ENCODE assay signal across 15 cellular contexts in the genomic region with DNA sequence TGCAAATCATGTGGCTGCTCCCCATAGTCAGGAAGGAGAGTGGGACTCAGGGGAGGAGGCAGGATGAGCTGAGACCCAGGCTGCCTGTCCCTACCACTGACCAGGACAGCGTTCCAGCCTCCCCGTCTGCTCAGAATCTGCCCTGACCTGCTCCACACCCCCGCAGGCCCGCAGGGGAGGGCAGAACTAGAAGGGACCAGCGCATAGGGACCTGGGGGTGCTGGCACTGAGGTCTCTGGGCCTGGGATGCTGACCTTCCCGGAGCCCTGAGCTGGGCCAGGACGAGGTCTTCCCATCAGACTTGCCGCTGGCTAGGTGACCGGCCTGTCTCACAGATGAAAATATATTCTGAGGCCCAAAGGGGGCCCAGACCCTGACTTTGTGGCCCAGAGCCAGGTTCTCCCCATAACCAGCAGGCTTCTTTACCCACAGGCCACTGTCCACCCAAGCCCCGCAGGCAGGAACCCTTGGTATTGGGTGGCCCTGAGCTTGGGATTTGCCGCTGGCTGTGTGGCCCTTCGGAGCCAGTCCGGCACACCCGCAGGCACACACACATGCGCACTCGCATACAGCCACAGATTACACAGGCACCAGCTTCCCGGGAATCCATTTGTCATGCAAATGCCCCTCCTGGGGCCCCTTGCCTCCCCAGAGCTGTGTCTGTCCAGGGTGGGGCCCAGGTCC. TPM values are rescaled to one million over a fixed set of nuclear protein-coding genes. Genes with fewer than 3 reads are reported as not detected.
DNase-seq lines count a peak whose midpoint lies in the region; ATAC-seq and TF ChIP-seq lines count a peak whose summit lies in the region.
"Had no signal": no experiment of that assay in that cellular context is flagged by ENCODE, and none has a peak within 500 bp of the region (broad histone marks: within the 10 kb centered on the region; RNA-seq: fewer than 3 reads in every experiment).

No MANE protein-coding gene starts in this region.

- peak overlapping the region; percentile 56; the same call in 1 of the 2 replicates for H3K27ac Mint-ChIP-seq in GM23338
- H3K27ac Mint-ChIP-seq in activated CD4-positive, alpha-beta memory T cell treated with anti-CD3 and anti-CD28 coated beads for 36 hours, result peak overlapping the region; percentile 42

- WGBS in testis, 2 donors, result 82 to 85% methylated on average over 6 to 17 of the region's 17 CpGs

- H3K36me3 Mint-ChIP-seq in GM23338 (ENCODE audit: low read depth), result no peaks in the 10 kb centered on the region
- no peaks in the 10 kb centered on the region for H3K36me3 Mint-ChIP-seq in activated CD4-positive, alpha-beta memory T cell treated with anti-CD3 and anti-CD28 coated beads for 36 hours
- H3K36me3 Mint-ChIP-seq: activated naive CD8-positive, alpha-beta T cell had no signal

- ATAC-seq in GM23338 (peak; percentile 14), mucosa of descending colon (peak; percentile 19), HG03342 (IDR thresholded peaks at IDR 0.05; ENCODE audit: unreplicated experiment) (no peak)
- ATAC-seq in stimulated activated naive CD8-positive, alpha-beta T cell treated with anti-CD3 and anti-CD28 coated beads, Interleukin-15, Interleukin-2, amounts not matched to agents 100 U/mL and 50 U/mL, for 24 hours, result no peak

- intact Hi-C loops in activated CD4-positive, alpha-beta memory T cell treated with anti-CD3 and anti-CD28 coated beads for 36 hours (cut with micrococcal nuclease), result no loop called here
- intact Hi-C loops in mucosa of descending colon (cut with DNase I, micrococcal nuclease), result no loop called here
- intact Hi-C loops in testis (cut with DNase I; ENCODE audit: low total_unique reads), result no loop called here

- no peak for TF ChIP-seq POLR2A in testis (IDR thresholded peaks at IDR 0.05)

- no peaks in the 10 kb centered on the region for H3K36me3 ChIP-seq in GM23338 (ENCODE audit: insufficient read depth)
- no peaks in the 10 kb centered on the region for H3K36me3 ChIP-seq in mucosa of descending colon (ENCODE audit: low read depth)
- no peaks in the 10 kb centered on the region for H3K36me3 ChIP-seq in testis (ENCODE audit: low read depth, missing control alignments)
- H3K36me3 ChIP-seq: spleen had no signal

- H3K4me3 ChIP-seq in GM23338 (no peak overlapping the region), mucosa of descending colon (no peak overlapping the region), testis (no peak overlapping the region)
- H3K4me3 ChIP-seq: spleen had no signal

- peaks cover 3% of the 10 kb centered on the region for H3K27me3 Mint-ChIP-seq in GM23338 (ENCODE audit: insufficient read depth, low read depth, poor library complexity)
- H3K27me3 Mint-ChIP-seq in activated CD4-positive, alpha-beta memory T cell treated with anti-CD3 and anti-CD28 coated beads for 36 hours, result no peaks in the 10 kb centered on the region
- H3K27me3 Mint-ChIP-seq: activated naive CD8-positive, alpha-beta T cell had no signal

- no peaks in the 10 kb centered on the region for H3K79me2 ChIP-seq in GM23338 (replicated peaks; ENCODE audit: insufficient read depth)

- DNase-seq in GM23338 (ENCODE audit: low spot score) (no peak), mucosa of descending colon (peak in 2 of 3 donors; percentile 74 to 78), testis (no peak), GM20000 (ENCODE audit: low spot score) (no peak)
- no peak for DNase-seq in activated CD4-positive, alpha-beta memory T cell treated with anti-CD3 and anti-CD28 coated beads for 36 hours
- DNase-seq in stimulated activated naive CD8-positive, alpha-beta T cell treated with anti-CD3 and anti-CD28 coated beads, Interleukin-15, Interleukin-2, amounts not matched to agents 100 U/mL and 50 U/mL, for 24 hours, result no peak
- DNase-seq: activated CD4-positive, alpha-beta T cell treated with anti-CD3 and anti-CD28 coated beads, Interleukin-2, amount 50 U/mL, for 4 hours; dermis blood vessel endothelial cell; foreskin fibroblast; NCI-H1105 treated with DMSO at 0.1 percent for 48 hours; spleen had no signal

- peak overlapping the region; percentile 72; the same call in 1 of the 2 replicates for H2AFZ ChIP-seq in GM23338

- POLR2A ChIA-PET in activated CD4-positive, alpha-beta memory T cell treated with anti-CD3 and anti-CD28 coated beads for 36 hours (lab: Charles Lee), result interaction anchor here (0.6 to 2.1 kb wide), 3 partner anchors 15 to 76 kb away, joined by 3 to 7 read pairs (median 4); no protein-coding TSS in a partner anchor

- no peak for TF ChIP-seq CTCF in 22Rv1 (IDR thresholded peaks at IDR 0.05)
- no peak for TF ChIP-seq CTCF in GM23338 (conservative IDR thresholded peaks at IDR 0.05; ENCODE audit: low read depth in 2 of 2)
- TF ChIP-seq CTCF in mucosa of descending colon (IDR thresholded peaks at IDR 0.05), result no peak
- TF ChIP-seq CTCF in testis (IDR thresholded peaks at IDR 0.05), result no peak
- no peak for TF ChIP-seq CTCF in GM20000 (IDR thresholded peaks at IDR 0.05; ENCODE audit: extremely low read depth, missing control alignments)

- no peak overlapping the region for H3K4me3 Mint-ChIP-seq in GM23338
- no peak overlapping the region for H3K4me3 Mint-ChIP-seq in activated CD4-positive, alpha-beta memory T cell treated with anti-CD3 and anti-CD28 coated beads for 36 hours
- H3K4me3 Mint-ChIP-seq: activated naive CD8-positive, alpha-beta T cell; nephron had no signal

- no peaks in the 10 kb centered on the region for H3K9me2 ChIP-seq in GM23338 (ENCODE audit: insufficient read depth)

- H4K20me1 ChIP-seq in GM23338 (replicated peaks; ENCODE audit: insufficient read depth), result no peaks in the 10 kb centered on the region

- H3K27ac ChIP-seq in 22Rv1 (peak overlapping the region; percentile 99), GM23338 (ENCODE audit: low read depth) (no peak overlapping the region), testis (no peak overlapping the region)

- no peaks in the 10 kb centered on the region for H3K9me3 ChIP-seq in mucosa of descending colon
- H3K9me3 ChIP-seq in testis, result no peaks in the 10 kb centered on the region
- H3K9me3 ChIP-seq: spleen had no signal

- H3K4me1 Mint-ChIP-seq in GM23338, result peaks cover 16% of the 10 kb centered on the region
- H3K4me1 Mint-ChIP-seq in activated CD4-positive, alpha-beta memory T cell treated with anti-CD3 and anti-CD28 coated beads for 36 hours (ENCODE audit: low read depth), result peaks cover 9% of the 10 kb centered on the region
- H3K4me1 Mint-ChIP-seq: nephron had no signal

- H3K4me1 ChIP-seq in GM23338 (ENCODE audit: insufficient read depth) (peaks cover 10% of the 10 kb centered on the region; the same call in 1 of the 2 replicates), mucosa of descending colon (ENCODE audit: low read depth) (peaks cover 27% of the 10 kb centered on the region), testis (peaks cover 4% of the 10 kb centered on the region)

- H3K9me3 Mint-ChIP-seq in GM23338, result no peaks in the 10 kb centered on the region
- H3K9me3 Mint-ChIP-seq in activated CD4-positive, alpha-beta memory T cell treated with anti-CD3 and anti-CD28 coated beads for 36 hours, result no peaks in the 10 kb centered on the region
- H3K9me3 Mint-ChIP-seq: nephron had no signal

- H3K27me3 ChIP-seq in GM23338 (ENCODE audit: insufficient read depth) (no peaks in the 10 kb centered on the region), testis (no peaks in the 10 kb centered on the region)
- H3K27me3 ChIP-seq: spleen had no signal

- 0 out of 2 replicates have a peak, but pooled peaks cover 2% of the 10 kb centered on the region for H3F3A ChIP-seq in GM23338 (replicated peaks; ENCODE audit: low read depth)

- CTCF ChIA-PET in activated CD4-positive, alpha-beta memory T cell treated with anti-CD3 and anti-CD28 coated beads for 36 hours (lab: Charles Lee), result interaction anchor here (0.9 kb wide), 1 partner anchor 84 kb away, joined by 3 read pairs; no protein-coding TSS in a partner anchor

- H3K4me2 ChIP-seq in GM23338, result 0 out of 2 replicates have a peak overlapping the region, but pooled peaks have one; percentile 20

TF ChIP-seq in GM23338, 12 proteins besides CTCF, POLR2A, EP300 and RAD21 (continues in another document):
- TF ChIP-seq CREB1 (CRISPR knock-in tag; IDR thresholded peaks at IDR 0.05; ENCODE audit: low read depth), result no peak

RNA-seq across cellular contexts. Expression of a gene that starts 13.8 kb away (rescaled TPM):
- 30.6 and 37.3 TPM in 2 replicates for total RNA-seq in GM23338 (2014; rRNA removed; shearing (Covaris generic))
- polyA plus RNA-seq in GM23338 (2016; fragmentation: Nextera tagmentation; extraction: Ambion mirVana) (17.7 and 18.8 TPM in 2 replicates), testis (ENCODE audit: insufficient read depth, low read depth, low replicate concordance) (50.8 TPM)
- total RNA-seq in activated CD4-positive, alpha-beta memory T cell treated with anti-CD3 and anti-CD28 coated beads for 36 hours, result 100 to 1,000 TPM; 222 to 231 TPM
- total RNA-seq in mucosa of descending colon (100 to 1,000 TPM in 1 of 3 donors, 10 to 100 TPM in 2; 56.4 to 106 (median 58.7) TPM), testis (10 to 100 TPM; 68.2 to 89.9 TPM)

RNA-seq across cellular contexts. Expression of a gene that starts 28.3 kb away (rescaled TPM):
- total RNA-seq in GM23338 (2014; rRNA removed; shearing (Covaris generic)), result 34.4 and 35.7 TPM in 2 replicates
- polyA plus RNA-seq in GM23338 (2016; fragmentation: Nextera tagmentation; extraction: Ambion mirVana), result 47.7 and 49.4 TPM in 2 replicates
- total RNA-seq in activated CD4-positive, alpha-beta memory T cell treated with anti-CD3 and anti-CD28 coated beads for 36 hours, result 10 to 100 TPM; 29.8 to 30.7 TPM
- 10 to 100 TPM; 27.6 to 57.6 (median 32.2) TPM for total RNA-seq in mucosa of descending colon
- 10 to 100 TPM; 57.9 to 64.2 TPM for total RNA-seq in testis
- polyA plus RNA-seq in testis (ENCODE audit: insufficient read depth, low read depth, low replicate concordance), result 58.3 TPM

RNA-seq across cellular contexts. Expression of a gene that starts 28.5 kb away (rescaled TPM):
- total RNA-seq in GM23338 (2014; rRNA removed; shearing (Covaris generic)), result 23.3 and 26.9 TPM in 2 replicates
- polyA plus RNA-seq in GM23338 (2016; fragmentation: Nextera tagmentation; extraction: Ambion mirVana) (18.7 and 21.8 TPM in 2 replicates), testis (ENCODE audit: insufficient read depth, low read depth, low replicate concordance) (10.6 TPM)
- total RNA-seq in activated CD4-positive, alpha-beta memory T cell treated with anti-CD3 and anti-CD28 coated beads for 36 hours, result 10 to 100 TPM; 12.4 to 13.8 TPM
- total RNA-seq in mucosa of descending colon (10 to 100 TPM; 21.7 to 28.7 (median 25.5) TPM), testis (10 to 100 TPM; 11.9 to 18.3 TPM)

Comparison
In these comparisons a context has a peak if more than half of its experiments do, and no peak if none do; other contexts are left out.
1. ATAC-seq: peak in GM23338 (single experiment) and mucosa of descending colon (single experiment); none in stimulated activated naive CD8-positive, alpha-beta T cell treated with anti-CD3 and anti-CD28 coated beads, Interleukin-15, Interleukin-2, amounts not matched to agents 100 U/mL and 50 U/mL, for 24 hours (single experiment) and HG03342 (single experiment).
2. DNase-seq: peak in mucosa of descending colon (2 of 3); none in GM23338 (single experiment), activated CD4-positive, alpha-beta memory T cell treated with anti-CD3 and anti-CD28 coated beads for 36 hours (single experiment), stimulated activated naive CD8-positive, alpha-beta T cell treated with anti-CD3 and anti-CD28 coated beads, Interleukin-15, Interleukin-2, amounts not matched to agents 100 U/mL and 50 U/mL, for 24 hours (single experiment), testis (single experiment) and GM20000 (single experiment).